ENCODE assay signal across 23 cellular contexts in the genomic region with DNA sequence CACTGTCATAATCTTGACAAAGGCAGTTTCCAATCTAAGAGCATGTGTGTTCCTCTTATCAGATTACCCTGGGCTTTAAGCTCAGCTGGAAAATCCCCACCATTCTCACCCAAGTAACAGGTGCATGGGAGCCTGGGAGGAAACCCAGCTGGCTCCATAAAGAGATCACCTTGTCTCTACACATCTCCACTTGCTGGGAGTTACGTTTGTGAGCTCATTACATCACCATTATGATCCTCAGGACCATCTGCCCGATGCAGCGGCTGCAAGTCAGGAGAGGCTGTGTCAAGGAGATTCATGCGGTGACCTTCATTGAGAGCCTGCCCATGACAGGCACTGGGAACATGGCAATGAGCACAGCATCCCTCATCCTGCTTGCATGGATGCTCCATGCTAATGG.
DNase-seq lines count a peak whose midpoint lies in the region; ATAC-seq, FAIRE-seq and TF ChIP-seq lines count a peak whose summit lies in the region.
"Had no signal": no experiment of that assay in that cellular context is flagged by ENCODE, and none has a peak within 500 bp of the region (broad histone marks: within the 10 kb centered on the region; RNA-seq: fewer than 3 reads in every experiment).

No MANE protein-coding gene starts in this region.

- H3K9me3 ChIP-seq in stomach: peaks cover 8 to 16% (median 14%) of the 10 kb centered on the region in 4 donors

- no peak for TF ChIP-seq EP300 in stomach (IDR thresholded peaks at IDR 0.05)

- H3K36me3 ChIP-seq in bronchial epithelial cell (ENCODE audit: control insufficient read depth, insufficient read depth, low read length) (no peaks in the 10 kb centered on the region), stomach (no peaks in the 10 kb centered on the region)
- H3K36me3 ChIP-seq: BLaER1 had no signal

- WGBS in stomach, 5 donors: 77 to 89% (median 81%) methylated on average over 4 of the region's 4 CpGs

- ATAC-seq in activated naive CD8-positive, alpha-beta T cell treated with anti-CD3 and anti-CD28 coated beads, Interleukin-2, amount 50 U/mL, for 24 hours: no peak
- ATAC-seq: HCT116, HepG2 had no signal

- H3K27me3 ChIP-seq in bronchial epithelial cell (ENCODE audit: control insufficient read depth, insufficient read depth, low read length) (no peaks in the 10 kb centered on the region), stomach (peaks cover 0 to 43% (median 0%) of the 10 kb centered on the region in 3 donors)
- H3K27me3 ChIP-seq: BLaER1 had no signal

- TF ChIP-seq CTCF in bronchial epithelial cell (IDR thresholded peaks at IDR 0.05; ENCODE audit: insufficient read depth, low read length, severe bottlenecking) (no peak), stomach (IDR thresholded peaks at IDR 0.05) (no peak), HFFc6 (IDR thresholded peaks at IDR 0.05) (no peak)

- no peak overlapping the region for H3K27ac Mint-ChIP-seq in activated naive CD8-positive, alpha-beta T cell treated with anti-CD3 and anti-CD28 coated beads, Interleukin-2, amount 50 U/mL, for 24 hours
- H3K27ac Mint-ChIP-seq in HFFc6: no peak overlapping the region
- H3K27ac Mint-ChIP-seq: CD14-positive monocyte, IgD-negative memory B cell had no signal

- H3K27me3 Mint-ChIP-seq in activated naive CD8-positive, alpha-beta T cell treated with anti-CD3 and anti-CD28 coated beads, Interleukin-2, amount 50 U/mL, for 24 hours: no peaks in the 10 kb centered on the region
- peaks cover 1% of the 10 kb centered on the region; the same call in 1 of the 2 replicates for H3K27me3 Mint-ChIP-seq in HFFc6 (ENCODE audit: insufficient read depth)
- H3K27me3 Mint-ChIP-seq: CD4-positive, alpha-beta memory T cell; IgD-negative memory B cell had no signal

- no peak overlapping the region for H3K4me3 Mint-ChIP-seq in activated naive CD8-positive, alpha-beta T cell treated with anti-CD3 and anti-CD28 coated beads, Interleukin-2, amount 50 U/mL, for 24 hours
- no peak overlapping the region for H3K4me3 Mint-ChIP-seq in HFFc6
- H3K4me3 Mint-ChIP-seq: CD14-positive monocyte; CD4-positive, alpha-beta memory T cell; IgD-negative memory B cell had no signal

- H3K27ac ChIP-seq in stomach: no peak overlapping the region
- H3K27ac ChIP-seq: BLaER1 had no signal

- peaks cover 9% of the 10 kb centered on the region for H3K9me3 Mint-ChIP-seq in activated naive CD8-positive, alpha-beta T cell treated with anti-CD3 and anti-CD28 coated beads, Interleukin-2, amount 50 U/mL, for 24 hours
- peaks cover 79% of the 10 kb centered on the region for H3K9me3 Mint-ChIP-seq in HFFc6

- TF ChIP-seq POLR2A in stomach (IDR thresholded peaks at IDR 0.05): no peak

- H3K4me3 ChIP-seq in bronchial epithelial cell (ENCODE audit: low read depth, low read length): no peak overlapping the region
- no peak overlapping the region for H3K4me3 ChIP-seq in stomach
- H3K4me3 ChIP-seq: BLaER1 had no signal

- DNase-seq in NCI-H524 (lab: John Stamatoyannopoulos, UW): peak; percentile 8 to 48
- DNase-seq in NCI-H524 treated with DMSO at 0.1 percent for 48 hours (lab: John Stamatoyannopoulos, UW): no peak
- peak; percentile 60 to 63 for DNase-seq in SHP77 (lab: John Stamatoyannopoulos, UW)
- DNase-seq in bronchial epithelial cell (ENCODE audit: low read depth): no peak
- DNase-seq in stomach: peak; percentile 10
- no peak for DNase-seq in activated naive CD8-positive, alpha-beta T cell treated with anti-CD3 and anti-CD28 coated beads, Interleukin-2, amount 50 U/mL, for 24 hours
- DNase-seq in T-helper 1 cell: no peak
- no peak for DNase-seq in HFFc6
- DNase-seq: 8988T; CD4-positive, alpha-beta memory T cell; DMS 273 treated with DMSO at 0.1 percent for 48 hours; DMS53; DND-41; EL; GOT3; H7 had no signal

- H3K36me3 Mint-ChIP-seq in activated naive CD8-positive, alpha-beta T cell treated with anti-CD3 and anti-CD28 coated beads, Interleukin-2, amount 50 U/mL, for 24 hours (ENCODE audit: low read depth): no peaks in the 10 kb centered on the region
- 0 out of 2 replicates have a peak, but pooled peaks cover 8% of the 10 kb centered on the region for H3K36me3 Mint-ChIP-seq in HFFc6 (ENCODE audit: low read depth)
- H3K36me3 Mint-ChIP-seq: CD14-positive monocyte had no signal

- intact Hi-C loops in stomach (cut with DNase I; ENCODE audit: low total_unique reads): no loop called here

- peaks cover 8% of the 10 kb centered on the region for H3K4me1 Mint-ChIP-seq in activated naive CD8-positive, alpha-beta T cell treated with anti-CD3 and anti-CD28 coated beads, Interleukin-2, amount 50 U/mL, for 24 hours
- no peaks in the 10 kb centered on the region for H3K4me1 Mint-ChIP-seq in HFFc6 (ENCODE audit: low read depth)
- H3K4me1 Mint-ChIP-seq: IgD-negative memory B cell had no signal

- peak; percentile 18 for FAIRE-seq in bronchial epithelial cell (lab: Jason Lieb, UNC)
- FAIRE-seq: G401.6, GM12891, HepG2 had no signal

- no peaks in the 10 kb centered on the region for H3K4me1 ChIP-seq in stomach
- H3K4me1 ChIP-seq: BLaER1 had no signal

Comparison
In these comparisons a context has a peak if more than half of its experiments do, and no peak if none do; other contexts are left out.
1. DNase-seq: peak in NCI-H524 (2 of 2), SHP77 (2 of 2) and stomach (single experiment); none in NCI-H524 treated with DMSO at 0.1 percent for 48 hours (single experiment), bronchial epithelial cell (single experiment), activated naive CD8-positive, alpha-beta T cell treated with anti-CD3 and anti-CD28 coated beads, Interleukin-2, amount 50 U/mL, for 24 hours (single experiment), T-helper 1 cell (0 of 5) and HFFc6 (single experiment).